Comparison of ENCODE assay signal across 11 cellular contexts in the genomic region with DNA sequence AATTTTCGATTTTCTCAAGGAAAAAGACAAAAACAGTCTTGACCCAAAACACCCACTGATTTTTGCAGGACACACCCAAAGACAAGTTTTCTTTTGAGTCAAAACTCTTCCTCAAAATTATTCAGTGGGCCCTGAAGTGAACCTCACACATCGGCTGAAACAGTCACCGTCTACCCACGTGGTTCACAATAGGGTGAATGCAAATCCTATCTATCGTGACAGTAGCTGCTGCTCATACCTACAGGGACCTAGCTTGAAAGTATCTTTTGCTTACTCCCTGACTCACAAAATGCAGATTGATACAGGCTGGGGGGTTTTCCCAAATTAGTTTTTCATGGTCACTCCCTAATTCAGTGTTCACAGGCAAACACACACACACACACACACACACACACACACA. TPM values are rescaled to one million over a fixed set of nuclear protein-coding genes. Genes with fewer than 3 reads are reported as not detected.
DNase-seq lines count a peak whose midpoint lies in the region; ATAC-seq lines count a peak whose summit lies in the region.
"Had no signal": no experiment of that assay in that cellular context is flagged by ENCODE, and none has a peak within 500 bp of the region (broad histone marks: within the 10 kb centered on the region; RNA-seq: fewer than 3 reads in every experiment).

No MANE protein-coding gene starts in this region.

- H3K27me3 ChIP-seq in naive thymus-derived CD4-positive, alpha-beta T cell (ENCODE audit: control insufficient read depth in 2 of 2, insufficient read depth in 2 of 2, low read length in 2 of 2), result no peaks in the 10 kb centered on the region
- H3K27me3 ChIP-seq: right lobe of liver had no signal

- H3K36me3 ChIP-seq in naive thymus-derived CD4-positive, alpha-beta T cell (ENCODE audit: control insufficient read depth in 2 of 3, insufficient read depth in 3 of 3, low read length in 3 of 3), result no peaks in the 10 kb centered on the region
- H3K36me3 ChIP-seq: right lobe of liver had no signal

- intact Hi-C loops in activated CD4-positive, alpha-beta T cell treated with anti-CD3 and anti-CD28 coated beads for 36 hours (cut with DNase I, micrococcal nuclease), result loop anchor here (1.0 to 10.0 kb wide), 6 partner anchors 14 to 321 kb away; partner anchors contain the start of gene RTTN (in 1 of the 2)
- intact Hi-C loops in naive thymus-derived CD4-positive, alpha-beta T cell (cut with micrococcal nuclease), result loop anchor here (2.0 to 10.0 kb wide), 5 partner anchors 20 to 1244 kb away; partner anchors contain the start of genes RTTN (in 2 of the 2) and TMX3 (in 1 of the 2)

- no peak overlapping the region for H3K4me3 Mint-ChIP-seq in activated CD4-positive, alpha-beta T cell treated with anti-CD3 and anti-CD28 coated beads for 36 hours
- peak overlapping the region in 1 of 10 donors; percentile 32 for H3K4me3 Mint-ChIP-seq in naive thymus-derived CD4-positive, alpha-beta T cell

- H3K4me3 ChIP-seq in naive thymus-derived CD4-positive, alpha-beta T cell (ENCODE audit: low read length), result no peak overlapping the region
- H3K4me3 ChIP-seq: lung, right lobe of liver had no signal

- H3K27me3 Mint-ChIP-seq in activated CD4-positive, alpha-beta T cell treated with anti-CD3 and anti-CD28 coated beads for 36 hours, result no peaks in the 10 kb centered on the region
- no peaks in the 10 kb centered on the region for H3K27me3 Mint-ChIP-seq in naive thymus-derived CD4-positive, alpha-beta T cell

- ATAC-seq in activated CD4-positive, alpha-beta T cell treated with anti-CD3 and anti-CD28 coated beads for 36 hours, result peak; percentile 73
- peak; percentile 30 for ATAC-seq in GM21528 (IDR thresholded peaks at IDR 0.05; ENCODE audit: low FRiP score, unreplicated experiment)
- ATAC-seq in HG03354 (IDR thresholded peaks at IDR 0.05; ENCODE audit: poor library complexity, severe bottlenecking, unreplicated experiment), result peak; percentile 53
- ATAC-seq in naive thymus-derived CD4-positive, alpha-beta T cell, result peak; percentile 13
- ATAC-seq: esophagus mucosa had no signal

- CTCF ChIA-PET in activated CD4-positive, alpha-beta T cell treated with anti-CD3 and anti-CD28 coated beads for 36 hours (lab: Charles Lee), result interaction anchor here (1.0 to 2.9 kb wide), 9 partner anchors 10 to 84 kb away, joined by 4 to 12 read pairs (median 6); no protein-coding TSS in a partner anchor
- CTCF ChIA-PET in naive thymus-derived CD4-positive, alpha-beta T cell (lab: Charles Lee), result interaction anchor here (0.6 to 2.2 kb wide), 10 partner anchors 7 to 129 kb away, joined by 3 to 10 read pairs (median 4); no protein-coding TSS in a partner anchor

- no peak overlapping the region for H3K27ac Mint-ChIP-seq in activated CD4-positive, alpha-beta T cell treated with anti-CD3 and anti-CD28 coated beads for 36 hours
- H3K27ac Mint-ChIP-seq in naive thymus-derived CD4-positive, alpha-beta T cell, result no peak overlapping the region

- peak; percentile 72 for DNase-seq in activated CD4-positive, alpha-beta T cell treated with anti-CD3 and anti-CD28 coated beads for 36 hours
- no peak for DNase-seq in activated CD4-positive, alpha-beta T cell treated with anti-CD3 and anti-CD28 coated beads, Interleukin-2, amount 50 U/mL, for 1 hour
- no peak for DNase-seq in naive thymus-derived CD4-positive, alpha-beta T cell
- no peak for DNase-seq in kidney glomerular epithelial cell (lab: John Stamatoyannopoulos, UW)
- no peak for DNase-seq in cerebellum (ENCODE audit: low spot score)
- DNase-seq in DMS53 (lab: John Stamatoyannopoulos, UW), result no peak
- DNase-seq: right lobe of liver had no signal

- H3K4me1 Mint-ChIP-seq in activated CD4-positive, alpha-beta T cell treated with anti-CD3 and anti-CD28 coated beads for 36 hours, result peaks cover 13% of the 10 kb centered on the region
- peaks cover 2 to 26% (median 17%) of the 10 kb centered on the region in 7 donors for H3K4me1 Mint-ChIP-seq in naive thymus-derived CD4-positive, alpha-beta T cell

- H3K27ac ChIP-seq in naive thymus-derived CD4-positive, alpha-beta T cell (ENCODE audit: low read depth, low read length), result peak overlapping the region; percentile 26
- H3K27ac ChIP-seq: right lobe of liver had no signal

- H3K9me3 ChIP-seq in naive thymus-derived CD4-positive, alpha-beta T cell (ENCODE audit: control insufficient read depth in 2 of 3, low read length in 3 of 3), result no peaks in the 10 kb centered on the region
- H3K9me3 ChIP-seq: right lobe of liver had no signal

- H3K9me3 Mint-ChIP-seq in activated CD4-positive, alpha-beta T cell treated with anti-CD3 and anti-CD28 coated beads for 36 hours (ENCODE audit: low read depth), result no peaks in the 10 kb centered on the region
- H3K9me3 Mint-ChIP-seq in naive thymus-derived CD4-positive, alpha-beta T cell, result peaks cover 0 to 4% (median 0%) of the 10 kb centered on the region in 11 donors

- peaks cover 17 to 41% of the 10 kb centered on the region in 2 donors for H3K4me1 ChIP-seq in naive thymus-derived CD4-positive, alpha-beta T cell (ENCODE audit: control insufficient read depth in 2 of 2, insufficient read depth in 2 of 2, low read length in 2 of 2)
- H3K4me1 ChIP-seq: right lobe of liver had no signal

- POLR2A ChIA-PET in activated CD4-positive, alpha-beta T cell treated with anti-CD3 and anti-CD28 coated beads for 36 hours (lab: Charles Lee), result interaction anchor here (1.0 to 1.5 kb wide), 6 partner anchors 10 to 73 kb away, joined by 4 to 8 read pairs (median 8); no protein-coding TSS in a partner anchor
- POLR2A ChIA-PET in naive thymus-derived CD4-positive, alpha-beta T cell (lab: Charles Lee), result interaction anchor here (0.6 to 2.3 kb wide), 7 partner anchors 11 to 107 kb away, joined by 5 to 15 read pairs (median 7); partner anchors contain the start of gene CD226

- peaks cover 3% of the 10 kb centered on the region for H3K36me3 Mint-ChIP-seq in activated CD4-positive, alpha-beta T cell treated with anti-CD3 and anti-CD28 coated beads for 36 hours (ENCODE audit: low read depth)
- H3K36me3 Mint-ChIP-seq in naive thymus-derived CD4-positive, alpha-beta T cell, result peaks cover 0 to 12% (median 0%) of the 10 kb centered on the region in 5 donors

RNA-seq across cellular contexts. Expression of gene CD226, which starts 10.7 kb away (rescaled TPM):
- 10 to 100 TPM; 53.3 to 56.9 TPM for total RNA-seq in activated CD4-positive, alpha-beta T cell treated with anti-CD3 and anti-CD28 coated beads for 36 hours
- total RNA-seq in naive thymus-derived CD4-positive, alpha-beta T cell, result 100 to 1,000 TPM in 1 of 5 experiments, 10 to 100 TPM in 4; 43.4 to 103 (median 58.6) TPM
- polyA plus RNA-seq in naive thymus-derived CD4-positive, alpha-beta T cell, result 10 to 100 TPM; 27.9 to 30.9 TPM
- total RNA-seq in cerebellum, result 1.1 TPM

Comparison
In these comparisons a context has a peak if more than half of its experiments do, and no peak if none do; other contexts are left out.
1. ATAC-seq: peak in every context shown above with its lines; median percentile 73 in activated CD4-positive, alpha-beta T cell treated with anti-CD3 and anti-CD28 coated beads for 36 hours; 53 in HG03354; 30 in GM21528; 13 in naive thymus-derived CD4-positive, alpha-beta T cell.
2. RNA of gene CD226, which starts 10.7 kb away (total RNA-seq): 43.4 to 103 TPM in naive thymus-derived CD4-positive, alpha-beta T cell and 53.3 to 56.9 TPM in activated CD4-positive, alpha-beta T cell treated with anti-CD3 and anti-CD28 coated beads for 36 hours; 1.1 TPM in cerebellum (single experiment); every median in the first group is over 10 times any median in the second.